In genomic region chr18:44149706-44150105, GRCh38 we compare ENCODE assay signal across 13 cellular contexts.
DNase-seq lines count a peak whose midpoint lies in the region; ATAC-seq and TF ChIP-seq lines count a peak whose summit lies in the region.
"Had no signal": no experiment of that assay in that cellular context is flagged by ENCODE, and none has a peak within 500 bp of the region (broad histone marks: within the 10 kb centered on the region; RNA-seq: fewer than 3 reads in every experiment).

No MANE protein-coding gene starts in this region.

- ATAC-seq in left ventricle myocardium superior (peak; percentile 68), foreskin keratinocyte (peak; percentile 100), left lobe of liver (no peak)
- ATAC-seq: activated naive CD4-positive, alpha-beta T cell treated with anti-CD3 and anti-CD28 coated beads, Interleukin-2, amount 50 U/mL, for 72 hours had no signal

- H3K9me3 ChIP-seq in left ventricle myocardium inferior (replicated peaks) (no peaks in the 10 kb centered on the region), ovary (no peaks in the 10 kb centered on the region)
- H3K9me3 ChIP-seq: BE2C, spleen had no signal

- DNase-seq in left ventricle myocardium superior = no peak
- no peak for DNase-seq in left ventricle myocardium inferior
- peak; percentile 44 for DNase-seq in amniotic stem cell (lab: John Stamatoyannopoulos, UW)
- peak; percentile 80 to 90 for DNase-seq in foreskin keratinocyte
- DNase-seq in foreskin melanocyte = no peak
- DNase-seq in cerebellar cortex (ENCODE audit: low spot score) = no peak
- DNase-seq in ovary = no peak
- no peak for DNase-seq in left lobe of liver (ENCODE audit: low spot score)
- DNase-seq: activated CD8-positive, alpha-beta memory T cell treated with anti-CD3 and anti-CD28 coated beads for 24 hours; BE2C; effector CD4-positive, alpha-beta T cell; spleen had no signal

- intact Hi-C loops in left ventricle myocardium superior (cut with micrococcal nuclease) = no loop called here
- intact Hi-C loops in left ventricle myocardium inferior (cut with micrococcal nuclease) = no loop called here
- intact Hi-C loops in ovary (cut with DNase I) = no loop called here

- WGBS in ovary, 3 donors = 77 to 89% (median 84%) methylated on average over 1 of the region's 1 CpG

- TF ChIP-seq POLR2A in ovary (IDR thresholded peaks at IDR 0.05) = no peak

- H3K27ac ChIP-seq in left ventricle myocardium inferior (replicated peaks) (no peak overlapping the region), foreskin keratinocyte (peak overlapping the region; percentile 83), ovary (no peak overlapping the region)
- H3K27ac ChIP-seq: spleen had no signal

- H3K4me1 ChIP-seq in left ventricle myocardium inferior (peaks cover 5% of the 10 kb centered on the region), foreskin keratinocyte (peaks cover 13% of the 10 kb centered on the region), ovary (ENCODE audit: insufficient read depth) (no peaks in the 10 kb centered on the region)
- H3K4me1 ChIP-seq: BE2C, spleen had no signal

- no peak for TF ChIP-seq EP300 in ovary (IDR thresholded peaks at IDR 0.05)

- H3K4me3 ChIP-seq in left ventricle myocardium inferior = no peak overlapping the region
- no peak overlapping the region for H3K4me3 ChIP-seq in ovary
- H3K4me3 ChIP-seq: spleen had no signal

- H3K36me3 ChIP-seq in left ventricle myocardium inferior (no peaks in the 10 kb centered on the region), ovary (no peaks in the 10 kb centered on the region)
- H3K36me3 ChIP-seq: BE2C, spleen had no signal

- TF ChIP-seq CTCF in left ventricle myocardium inferior (IDR thresholded peaks at IDR 0.05; ENCODE audit: borderline replicate concordance) = no peak
- TF ChIP-seq CTCF in foreskin keratinocyte (conservative IDR thresholded peaks at IDR 0.05) = no peak
- TF ChIP-seq CTCF in ovary (IDR thresholded peaks at IDR 0.05) = no peak

- H3K27me3 ChIP-seq in left ventricle myocardium inferior (ENCODE audit: low read depth) = no peaks in the 10 kb centered on the region
- no peaks in the 10 kb centered on the region for H3K27me3 ChIP-seq in foreskin keratinocyte
- no peaks in the 10 kb centered on the region for H3K27me3 ChIP-seq in ovary
- H3K27me3 ChIP-seq: BE2C, spleen had no signal

Comparison
In these comparisons a context has a peak if more than half of its experiments do, and no peak if none do; other contexts are left out.
1. DNase-seq: peak in amniotic stem cell (single experiment) and foreskin keratinocyte (2 of 2); none in left ventricle myocardium superior (single experiment), left ventricle myocardium inferior (single experiment), foreskin melanocyte (single experiment), cerebellar cortex (single experiment), ovary (0 of 5) and left lobe of liver (single experiment).